Comparison of ENCODE assay signal across 33 cellular contexts in the genomic region with DNA sequence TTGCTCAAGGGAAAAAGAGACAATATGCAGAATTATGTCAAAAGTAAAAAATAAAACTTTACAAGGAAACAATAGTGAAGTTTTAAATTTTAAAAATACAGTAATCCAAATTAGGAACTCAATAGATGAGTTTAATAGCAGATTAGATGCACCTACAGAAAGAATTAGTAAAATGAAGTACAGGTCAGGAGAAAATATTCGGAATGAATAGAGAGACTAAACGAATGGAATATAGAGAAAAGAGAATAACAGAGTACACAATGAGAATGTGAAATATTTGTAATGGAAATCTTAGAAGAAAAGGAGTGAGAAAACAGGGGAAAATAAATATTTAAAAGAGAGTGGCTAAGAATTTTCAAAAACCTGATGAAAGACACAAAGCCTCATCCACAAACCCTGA.
A peak's percentile ranks its signal among the peaks of the same experiment; 100 is the strongest.
DNase-seq lines count a peak whose midpoint lies in the region; ATAC-seq, FAIRE-seq and TF ChIP-seq lines count a peak whose summit lies in the region.
"Had no signal": no experiment of that assay in that cellular context is flagged by ENCODE, and none has a peak within 500 bp of the region (broad histone marks: within the 10 kb centered on the region; RNA-seq: fewer than 3 reads in every experiment).

No MANE protein-coding gene starts in this region.

- peaks cover 0 to 8% of the 10 kb centered on the region in 2 experiments; a peak in 2 of 4 replicates for H3K4me1 ChIP-seq in SK-N-SH (ENCODE audit: control insufficient read depth in 1 of 2, insufficient read depth in 2 of 2, low read depth in 1 of 2, low read length in 1 of 2)
- 0 out of 2 replicates have a peak, but pooled peaks cover 4% of the 10 kb centered on the region for H3K4me1 ChIP-seq in HEK293 (ENCODE audit: control insufficient read depth, insufficient read depth, low read length)
- H3K4me1 ChIP-seq in ovary (ENCODE audit: insufficient read depth) = no peaks in the 10 kb centered on the region
- H3K4me1 ChIP-seq: BE2C had no signal

- DNase-seq in SK-N-SH (no peak), HPDE6-E6E7 (ENCODE audit: extremely low spot score) (no peak), ovary (no peak)
- DNase-seq: 8988T; ACHN; AML-193; BE2C; C1 segment of cervical spinal cord; Caco-2; Calu3; CD4-positive, alpha-beta memory T cell; CD4-positive, alpha-beta T cell; CD4-positive, CD25-positive, alpha-beta regulatory T cell; CD8-positive, alpha-beta memory T cell; CD8-positive, alpha-beta T cell; COR-L47; DMS 273 treated with DMSO at 0.1 percent for 48 hours; DMS153; DMS53; DMS79; DMS79 treated with DMSO at 0.1 percent for 48 hours; DND-41; EL had no signal

- H3K9ac ChIP-seq in SK-N-SH = no peak overlapping the region
- H3K9ac ChIP-seq: BLaER1; BLaER1 treated with 17β-estradiol and CSF1 and Interleukin-3, amounts not matched to agents 10 nM and 100 nM had no signal

- no peak overlapping the region for H2AFZ ChIP-seq in SK-N-SH (ENCODE audit: low read depth)

- H4K20me1 ChIP-seq in SK-N-SH (ENCODE audit: insufficient read depth) = no peaks in the 10 kb centered on the region
- H4K20me1 ChIP-seq: BLaER1; BLaER1 treated with 17β-estradiol and CSF1 and Interleukin-3, amounts not matched to agents 10 nM and 100 nM had no signal

- H3K4me3 ChIP-seq in SK-N-SH (ENCODE audit: low read depth in 2 of 2, low read length in 1 of 2) (no peak overlapping the region), HEK293 (ENCODE audit: low read depth, low read length) (no peak overlapping the region), ovary (no peak overlapping the region)
- H3K4me3 ChIP-seq: A549; BLaER1; BLaER1 treated with 17β-estradiol and CSF1 and Interleukin-3, amounts not matched to agents 10 nM and 100 nM had no signal

- TF ChIP-seq EP300 in SK-N-SH (IDR thresholded peaks at IDR 0.05; ENCODE audit: borderline replicate concordance in 1 of 2, low read depth in 1 of 2, low read length in 1 of 2) (no peak), ovary (IDR thresholded peaks at IDR 0.05) (no peak)

- no peak for TF ChIP-seq POLR2A in ovary (IDR thresholded peaks at IDR 0.05)

- intact Hi-C loops in ovary (cut with DNase I) = no loop called here

- no peak for TF ChIP-seq RAD21 in SK-N-SH (IDR thresholded peaks at IDR 0.05; ENCODE audit: low read length)

- H3K27me3 ChIP-seq in SK-N-SH (ENCODE audit: insufficient read depth) (no peaks in the 10 kb centered on the region), ovary (no peaks in the 10 kb centered on the region)
- H3K27me3 ChIP-seq: BE2C; BLaER1; BLaER1 treated with 17β-estradiol and CSF1 and Interleukin-3, amounts not matched to agents 10 nM and 100 nM had no signal

- peaks cover 9% of the 10 kb centered on the region for H3F3A ChIP-seq in SK-N-SH (replicated peaks; ENCODE audit: insufficient read depth)

- peak; percentile 36 for FAIRE-seq in G401.6 (lab: Jason Lieb, UNC)
- FAIRE-seq: A204.1, A549, D721Med had no signal

- H3K9me2 ChIP-seq in SK-N-SH = no peaks in the 10 kb centered on the region

- POLR2A ChIA-PET in SK-N-SH (lab: Yijun Ruan, JAX) = no interaction called here
- POLR2A ChIA-PET in HEK293 (lab: Yijun Ruan, JAX) = no interaction called here

- no peak for ATAC-seq in SK-N-SH treated with all-trans-retinoic acid at 6 μM for 48 hours
- ATAC-seq: A549; CD8-positive, alpha-beta T cell had no signal

- TF ChIP-seq CTCF in SK-N-SH (IDR thresholded peaks at IDR 0.05) = no peak
- TF ChIP-seq CTCF in HEK293 (tag by site-specific recombination; IDR thresholded peaks at IDR 0.05) = no peak
- TF ChIP-seq CTCF in ovary (IDR thresholded peaks at IDR 0.05) = no peak

- H3K79me2 ChIP-seq in SK-N-SH (ENCODE audit: insufficient read depth) = no peaks in the 10 kb centered on the region

- H3K27ac ChIP-seq in SK-N-SH (ENCODE audit: low read depth in 2 of 2, low read length in 1 of 2) (no peak overlapping the region), HEK293 (ENCODE audit: extremely low read depth, low read depth, low read length) (no peak overlapping the region), ovary (no peak overlapping the region)
- H3K27ac ChIP-seq: 22Rv1; A549; BLaER1; BLaER1 treated with 17β-estradiol and CSF1 and Interleukin-3, amounts not matched to agents 10 nM and 100 nM; C4-2B had no signal

- H3K36me3 ChIP-seq in SK-N-SH (replicated peaks in 1 of 2; ENCODE audit: control insufficient read depth in 1 of 2, insufficient read depth in 2 of 2, low read length in 1 of 2) (no peaks in the 10 kb centered on the region), HEK293 (ENCODE audit: control insufficient read depth in 2 of 2, insufficient read depth in 1 of 2, low read length in 2 of 2) (no peaks in the 10 kb centered on the region), ovary (no peaks in the 10 kb centered on the region)
- H3K36me3 ChIP-seq: BE2C; BLaER1; BLaER1 treated with 17β-estradiol and CSF1 and Interleukin-3, amounts not matched to agents 10 nM and 100 nM had no signal

- 52% methylated on average over 2 of the region's 2 CpGs for WGBS in SK-N-SH (ENCODE audit: low lambda C conversion rate)
- 88 to 97% (median 95%) methylated on average over 2 of the region's 2 CpGs for WGBS in ovary, 3 donors

- no peaks in the 10 kb centered on the region for H3K9me3 ChIP-seq in SK-N-SH
- no peaks in the 10 kb centered on the region for H3K9me3 ChIP-seq in HEK293 (ENCODE audit: control insufficient read depth, insufficient read depth, low read depth, low read length)
- H3K9me3 ChIP-seq in ovary = no peaks in the 10 kb centered on the region
- H3K9me3 ChIP-seq: BE2C had no signal

- CTCF ChIA-PET in SK-N-SH (lab: Yijun Ruan, JAX) (no interaction called here), HEK293 (lab: Yijun Ruan, JAX) (no interaction called here)

- no peak overlapping the region for H3K4me2 ChIP-seq in SK-N-SH
- H3K4me2 ChIP-seq: A549; BLaER1; BLaER1 treated with 17β-estradiol and CSF1 and Interleukin-3, amounts not matched to agents 10 nM and 100 nM had no signal

TF ChIP-seq in SK-N-SH treated with all-trans-retinoic acid at 6 μM for 48 hours, 23 proteins besides CTCF, POLR2A, EP300 and RAD21 (continues in another document):
- TF ChIP-seq GLIS3 (CRISPR knock-in tag; IDR thresholded peaks at IDR 0.05) = no peak
- no peak for TF ChIP-seq RARB (CRISPR knock-in tag; IDR thresholded peaks at IDR 0.05)
- no peak for TF ChIP-seq POU6F1 (CRISPR knock-in tag; IDR thresholded peaks at IDR 0.05; ENCODE audit: borderline replicate concordance, low read depth)
- no peak for TF ChIP-seq ZFP3 (CRISPR knock-in tag; IDR thresholded peaks at IDR 0.05)
- TF ChIP-seq ZNF8 (CRISPR knock-in tag; IDR thresholded peaks at IDR 0.05) = no peak
- no peak for TF ChIP-seq BACH2 (CRISPR knock-in tag; IDR thresholded peaks at IDR 0.05; ENCODE audit: borderline replicate concordance)

TF ChIP-seq in SK-N-SH, 30 proteins besides CTCF, POLR2A, EP300 and RAD21:
- TF ChIP-seq SIN3A (IDR thresholded peaks at IDR 0.05; ENCODE audit: borderline replicate concordance, low read depth, low read length) (no peak), GABPA (IDR thresholded peaks at IDR 0.05; ENCODE audit: low read depth) (no peak)
TF ChIP-seq in SK-N-SH: peak in this region for 0.

TF ChIP-seq in HEK293, 187 proteins besides CTCF, POLR2A, EP300 and RAD21:
- TF ChIP-seq ZXDB (tag by site-specific recombination; IDR thresholded peaks at IDR 0.05) (no peak), ZNF558 (tag by site-specific recombination; IDR thresholded peaks at IDR 0.05) (0 out of 2 replicates have a peak, but pooled peaks have one; percentile 41)
